ENCODE assay signal across 15 cellular contexts in genomic region chr17:41340934-41341861, GRCh38. TPM values are rescaled to one million over a fixed set of nuclear protein-coding genes. Genes with fewer than 3 reads are reported as not detected.
DNase-seq lines count a peak whose midpoint lies in the region; ATAC-seq and TF ChIP-seq lines count a peak whose summit lies in the region.
"Had no signal": no experiment of that assay in that cellular context is flagged by ENCODE, and none has a peak within 500 bp of the region (broad histone marks: within the 10 kb centered on the region; RNA-seq: fewer than 3 reads in every experiment).

No MANE protein-coding gene starts in this region.

- H3K9ac ChIP-seq in SK-N-SH (no peak overlapping the region), endodermal cell (ENCODE audit: extremely low read depth, low read length, poor library complexity, severe bottlenecking) (no peak overlapping the region)

- DNase-seq in CD4-positive, alpha-beta T cell, result peak in 9 of 10 experiments; percentile 39 to 76 (median 54)
- DNase-seq in activated T-cell treated with anti-CD3 and anti-CD28 coated beads, Interleukin-2, amount 50 U/mL, for 24 hours, result no peak
- DNase-seq in naive thymus-derived CD4-positive, alpha-beta T cell, result peak in 7 of 9 donors; percentile 63 to 91 (median 82)
- DNase-seq in SK-N-SH (no peak), endodermal cell (no peak), cerebellar nuclear complex (lab: John Stamatoyannopoulos, UW) (no peak), superior temporal gyrus (ENCODE audit: extremely low spot score) (no peak)
- DNase-seq: foreskin melanocyte; GDM1; naive B cell; NCI-H774; stimulated activated naive B cell treated with anti-CD40 and anti-IgM and Interleukin-4, amounts not matched to agents 10 μg/mL and 1 μg/mL and 100 μg/mL, for 72 hours had no signal

- peaks cover 71% of the 10 kb centered on the region for H3K4me1 Mint-ChIP-seq in CD4-positive, alpha-beta T cell (ENCODE audit: low read depth)
- H3K4me1 Mint-ChIP-seq in activated T-cell treated with anti-CD3 and anti-CD28 coated beads, Interleukin-2, amount 50 U/mL, for 24 hours (ENCODE audit: low read depth), result peaks cover 59% of the 10 kb centered on the region
- H3K4me1 Mint-ChIP-seq in naive thymus-derived CD4-positive, alpha-beta T cell, result peaks cover 33 to 87% (median 63%) of the 10 kb centered on the region in 7 donors
- H3K4me1 Mint-ChIP-seq in endodermal cell, result no peaks in the 10 kb centered on the region

- no peaks in the 10 kb centered on the region for H3K27me3 Mint-ChIP-seq in CD4-positive, alpha-beta T cell
- no peaks in the 10 kb centered on the region for H3K27me3 Mint-ChIP-seq in activated T-cell treated with anti-CD3 and anti-CD28 coated beads, Interleukin-2, amount 50 U/mL, for 24 hours
- peaks cover 0 to 20% (median 0%) of the 10 kb centered on the region in 5 donors for H3K27me3 Mint-ChIP-seq in naive thymus-derived CD4-positive, alpha-beta T cell
- peaks cover 17% of the 10 kb centered on the region for H3K27me3 Mint-ChIP-seq in endodermal cell (ENCODE audit: insufficient read depth)
- H3K27me3 Mint-ChIP-seq: dendritic cell treated with granulocyte-macrophage colony-stimulating factor and Interleukin-4, amounts not matched to agents 40 ng/mL and 50 ng/mL, for 4 days had no signal

- no peak for TF ChIP-seq CTCF in CD4-positive, alpha-beta T cell (IDR thresholded peaks at IDR 0.05)
- TF ChIP-seq CTCF in SK-N-SH (IDR thresholded peaks at IDR 0.05) (no peak), endodermal cell (conservative IDR thresholded peaks at IDR 0.05) (no peak)

- intact Hi-C loops in CD4-positive, alpha-beta T cell (cut with DNase I, micrococcal nuclease), result no loop called here
- intact Hi-C loops in naive thymus-derived CD4-positive, alpha-beta T cell (cut with micrococcal nuclease), result loop anchor here (1.0 to 5.0 kb wide), 3 partner anchors 19 to 61 kb away; no protein-coding TSS in a partner anchor

- H3K27ac ChIP-seq in CD4-positive, alpha-beta T cell (ENCODE audit: low read depth, low read length), result peak overlapping the region; percentile 87
- peak overlapping the region; percentile 87 for H3K27ac ChIP-seq in naive thymus-derived CD4-positive, alpha-beta T cell (ENCODE audit: low read depth, low read length)
- H3K27ac ChIP-seq in SK-N-SH (ENCODE audit: low read depth in 2 of 2, low read length in 1 of 2) (no peak overlapping the region), endodermal cell (ENCODE audit: low read depth, low read length) (no peak overlapping the region)

- CTCF ChIA-PET in CD4-positive, alpha-beta T cell (lab: Charles Lee), result no interaction called here
- CTCF ChIA-PET in naive thymus-derived CD4-positive, alpha-beta T cell (lab: Charles Lee), result interaction anchor here (0.6 to 3.1 kb wide), 7 partner anchors 12 to 1484 kb away, joined by 3 to 22 read pairs (median 5); no protein-coding TSS in a partner anchor
- CTCF ChIA-PET in SK-N-SH (lab: Yijun Ruan, JAX), result interaction anchor here (1.7 kb wide), 2 partner anchors 19 to 208 kb away, joined by 5 to 10 read pairs; no protein-coding TSS in a partner anchor

- H3K36me3 Mint-ChIP-seq in CD4-positive, alpha-beta T cell (ENCODE audit: low read depth), result peaks cover 26% of the 10 kb centered on the region
- H3K36me3 Mint-ChIP-seq in activated T-cell treated with anti-CD3 and anti-CD28 coated beads, Interleukin-2, amount 50 U/mL, for 24 hours (ENCODE audit: low read depth), result peaks cover 7% of the 10 kb centered on the region
- H3K36me3 Mint-ChIP-seq in naive thymus-derived CD4-positive, alpha-beta T cell, result peaks cover 4 to 21% (median 11%) of the 10 kb centered on the region in 5 donors
- no peaks in the 10 kb centered on the region for H3K36me3 Mint-ChIP-seq in endodermal cell (ENCODE audit: low read depth)

- peaks cover 60 to 63% of the 10 kb centered on the region in 2 donors for H3K4me1 ChIP-seq in naive thymus-derived CD4-positive, alpha-beta T cell (ENCODE audit: control insufficient read depth in 2 of 2, insufficient read depth in 2 of 2, low read length in 2 of 2)
- H3K4me1 ChIP-seq in SK-N-SH (ENCODE audit: control insufficient read depth in 1 of 2, insufficient read depth in 2 of 2, low read depth in 1 of 2, low read length in 1 of 2) (no peaks in the 10 kb centered on the region), endodermal cell (ENCODE audit: control insufficient read depth, insufficient read depth, low read length) (no peaks in the 10 kb centered on the region)

- POLR2A ChIA-PET in CD4-positive, alpha-beta T cell (lab: Charles Lee), result interaction anchor here (0.5 to 5.6 kb wide), 10 partner anchors 8 to 409 kb away, joined by 3 to 61 read pairs (median 4); partner anchors contain the start of genes EIF1, KRT33A and KRTAP16-1
- POLR2A ChIA-PET in naive thymus-derived CD4-positive, alpha-beta T cell (lab: Charles Lee), result interaction anchor here (0.7 to 3.0 kb wide), 10 partner anchors 9 to 739 kb away, joined by 3 to 18 read pairs (median 4); partner anchors contain the start of genes EIF1, KRT33A and KRTAP16-1
- POLR2A ChIA-PET in SK-N-SH (lab: Yijun Ruan, JAX), result no interaction called here

- no peak overlapping the region for H3K4me2 ChIP-seq in SK-N-SH

- 19% methylated on average over 7 of the region's 7 CpGs for WGBS in SK-N-SH (ENCODE audit: low lambda C conversion rate)
- WGBS in endodermal cell (ENCODE audit: insufficient coverage in 1 of 2, insufficient read length in 1 of 2), 2 experiments, result 83 to 90% methylated on average over 5 to 7 of the region's 7 CpGs

- H3K36me3 ChIP-seq in naive thymus-derived CD4-positive, alpha-beta T cell (ENCODE audit: control insufficient read depth in 2 of 3, insufficient read depth in 3 of 3, low read length in 3 of 3), result no peaks in the 10 kb centered on the region
- H3K36me3 ChIP-seq in SK-N-SH (replicated peaks in 1 of 2; ENCODE audit: control insufficient read depth in 1 of 2, insufficient read depth in 2 of 2, low read length in 1 of 2) (no peaks in the 10 kb centered on the region), endodermal cell (ENCODE audit: control insufficient read depth, insufficient read depth, low read length) (no peaks in the 10 kb centered on the region)

- H3K4me3 ChIP-seq in naive thymus-derived CD4-positive, alpha-beta T cell (ENCODE audit: low read length), result peak overlapping the region; percentile 1
- no peak overlapping the region for H3K4me3 ChIP-seq in SK-N-SH (ENCODE audit: low read depth in 2 of 2, low read length in 1 of 2)
- H3K4me3 ChIP-seq in endodermal cell (ENCODE audit: low read length), result no peak overlapping the region

- no peaks in the 10 kb centered on the region for H3K9me3 ChIP-seq in CD4-positive, alpha-beta T cell (ENCODE audit: control insufficient read depth, low read length)
- H3K9me3 ChIP-seq in naive thymus-derived CD4-positive, alpha-beta T cell (ENCODE audit: control insufficient read depth in 2 of 3, low read length in 3 of 3), result peaks cover 0 to 13% (median 5%) of the 10 kb centered on the region in 3 experiments
- H3K9me3 ChIP-seq in SK-N-SH (peaks cover 6% of the 10 kb centered on the region; the same call in 1 of the 2 replicates), endodermal cell (ENCODE audit: control insufficient read depth, low read length) (peaks cover 27% of the 10 kb centered on the region)

- no peak for TF ChIP-seq EP300 in SK-N-SH (IDR thresholded peaks at IDR 0.05; ENCODE audit: borderline replicate concordance in 1 of 2, low read depth in 1 of 2, low read length in 1 of 2)

- no peaks in the 10 kb centered on the region for H3F3A ChIP-seq in SK-N-SH (replicated peaks; ENCODE audit: insufficient read depth)

- ATAC-seq in CD4-positive, alpha-beta T cell (ENCODE audit: poor library complexity), result peak; percentile 46
- peak; percentile 44 for ATAC-seq in HG03354 (IDR thresholded peaks at IDR 0.05; ENCODE audit: poor library complexity, severe bottlenecking, unreplicated experiment)
- peak; percentile 75 for ATAC-seq in naive thymus-derived CD4-positive, alpha-beta T cell
- ATAC-seq: stimulated activated naive B cell treated with anti-CD40 and anti-IgM and Interleukin-4, amounts not matched to agents 10 μg/mL and 1 μg/mL and 100 μg/mL, for 72 hours had no signal

- H4K20me1 ChIP-seq in SK-N-SH (ENCODE audit: insufficient read depth), result no peaks in the 10 kb centered on the region

- H3K79me2 ChIP-seq in SK-N-SH (ENCODE audit: insufficient read depth), result no peaks in the 10 kb centered on the region

- no peak for TF ChIP-seq RAD21 in SK-N-SH (IDR thresholded peaks at IDR 0.05; ENCODE audit: low read length)

- peaks cover 3% of the 10 kb centered on the region for H3K9me3 Mint-ChIP-seq in CD4-positive, alpha-beta T cell
- H3K9me3 Mint-ChIP-seq in activated T-cell treated with anti-CD3 and anti-CD28 coated beads, Interleukin-2, amount 50 U/mL, for 24 hours, result peaks cover 10% of the 10 kb centered on the region
- peaks cover 0 to 29% (median 10%) of the 10 kb centered on the region in 11 donors for H3K9me3 Mint-ChIP-seq in naive thymus-derived CD4-positive, alpha-beta T cell
- H3K9me3 Mint-ChIP-seq in endodermal cell, result peaks cover 47% of the 10 kb centered on the region

- H3K9me2 ChIP-seq in SK-N-SH, result no peaks in the 10 kb centered on the region

- H3K4me3 Mint-ChIP-seq in CD4-positive, alpha-beta T cell, result peak overlapping the region; percentile 64
- H3K4me3 Mint-ChIP-seq in activated T-cell treated with anti-CD3 and anti-CD28 coated beads, Interleukin-2, amount 50 U/mL, for 24 hours, result no peak overlapping the region
- peak overlapping the region; percentile 7 to 84 (median 72) for H3K4me3 Mint-ChIP-seq in naive thymus-derived CD4-positive, alpha-beta T cell
- H3K4me3 Mint-ChIP-seq in endodermal cell, result no peak overlapping the region
- H3K4me3 Mint-ChIP-seq: dendritic cell treated with granulocyte-macrophage colony-stimulating factor and Interleukin-4, amounts not matched to agents 40 ng/mL and 50 ng/mL, for 4 days; naive B cell; stimulated activated naive B cell treated with anti-CD40 and anti-IgM and Interleukin-4, amounts not matched to agents 10 μg/mL and 1 μg/mL and 100 μg/mL, for 72 hours had no signal

- H3K27me3 ChIP-seq in CD4-positive, alpha-beta T cell (ENCODE audit: control insufficient read depth, insufficient read depth, low read length), result no peaks in the 10 kb centered on the region
- no peaks in the 10 kb centered on the region for H3K27me3 ChIP-seq in naive thymus-derived CD4-positive, alpha-beta T cell (ENCODE audit: control insufficient read depth in 2 of 2, insufficient read depth in 2 of 2, low read length in 2 of 2)
- H3K27me3 ChIP-seq in SK-N-SH (ENCODE audit: insufficient read depth), result no peaks in the 10 kb centered on the region
- no peaks in the 10 kb centered on the region for H3K27me3 ChIP-seq in endodermal cell (ENCODE audit: control insufficient read depth, insufficient read depth, low read length, poor library complexity, severe bottlenecking)

- peak overlapping the region; percentile 94 for H3K27ac Mint-ChIP-seq in CD4-positive, alpha-beta T cell
- H3K27ac Mint-ChIP-seq in activated T-cell treated with anti-CD3 and anti-CD28 coated beads, Interleukin-2, amount 50 U/mL, for 24 hours, result peak overlapping the region; percentile 26
- peak overlapping the region; percentile 89 to 99 (median 96) for H3K27ac Mint-ChIP-seq in naive thymus-derived CD4-positive, alpha-beta T cell
- no peak overlapping the region for H3K27ac Mint-ChIP-seq in endodermal cell
- H3K27ac Mint-ChIP-seq: dendritic cell treated with granulocyte-macrophage colony-stimulating factor and Interleukin-4, amounts not matched to agents 40 ng/mL and 50 ng/mL, for 4 days; stimulated activated naive B cell treated with anti-CD40 and anti-IgM and Interleukin-4, amounts not matched to agents 10 μg/mL and 1 μg/mL and 100 μg/mL, for 72 hours had no signal

- H2AFZ ChIP-seq in SK-N-SH (ENCODE audit: low read depth), result no peak overlapping the region

RNA-seq across cellular contexts. Expression of gene KRT33A, which starts 9.4 kb away (rescaled TPM):
- not detected for total RNA-seq in CD4-positive, alpha-beta T cell
- total RNA-seq in naive thymus-derived CD4-positive, alpha-beta T cell, result not detected
- not detected for polyA plus RNA-seq in naive thymus-derived CD4-positive, alpha-beta T cell
- polyA plus RNA-seq in SK-N-SH (2012; rRNA removed), result not detected in 2 replicates
- polyA plus RNA-seq in SK-N-SH (2012; cell fraction: cytosol; rRNA removed), result not detected in 2 replicates
- polyA plus RNA-seq in SK-N-SH (2012; cell fraction: nucleus; rRNA removed), result not detected in 2 replicates
- not detected for total RNA-seq in endodermal cell
- not detected for polyA plus RNA-seq in endodermal cell (2013, experiment 1 of 2)
- not detected for polyA plus RNA-seq in endodermal cell (2013, experiment 2 of 2)
- total RNA-seq: skeletal muscle tissue had no signal

RNA-seq across cellular contexts. Expression of gene KRTAP17-1, which starts 25.7 kb away (rescaled TPM):
- not detected for total RNA-seq in CD4-positive, alpha-beta T cell
- not detected for total RNA-seq in naive thymus-derived CD4-positive, alpha-beta T cell
- not detected for polyA plus RNA-seq in naive thymus-derived CD4-positive, alpha-beta T cell
- not detected in 2 replicates for polyA plus RNA-seq in SK-N-SH (2012; rRNA removed)
- not detected in 2 replicates for polyA plus RNA-seq in SK-N-SH (2012; cell fraction: cytosol; rRNA removed)
- not detected in 2 replicates for polyA plus RNA-seq in SK-N-SH (2012; cell fraction: nucleus; rRNA removed)
- under 1 TPM; 0.46 to 0.48 TPM for total RNA-seq in endodermal cell
- not detected for polyA plus RNA-seq in endodermal cell (2013, experiment 1 of 2)
- polyA plus RNA-seq in endodermal cell (2013, experiment 2 of 2), result not detected
- total RNA-seq: skeletal muscle tissue had no signal

RNA-seq across cellular contexts. Expression of gene KRT33B, which starts 28.4 kb away (rescaled TPM):
- total RNA-seq in CD4-positive, alpha-beta T cell, result not detected
- not detected for total RNA-seq in naive thymus-derived CD4-positive, alpha-beta T cell
- polyA plus RNA-seq in naive thymus-derived CD4-positive, alpha-beta T cell, result not detected
- 0.08 TPM in 1 of 2 replicates, not detected in the other for polyA plus RNA-seq in SK-N-SH (2012; rRNA removed)
- 0.01 TPM in 1 of 2 replicates, not detected in the other for polyA plus RNA-seq in SK-N-SH (2012; cell fraction: cytosol; rRNA removed)
- 0.02 TPM in 1 of 2 replicates, not detected in the other for polyA plus RNA-seq in SK-N-SH (2012; cell fraction: nucleus; rRNA removed)
- total RNA-seq in endodermal cell, result not detected
- not detected for polyA plus RNA-seq in endodermal cell (2013, experiment 1 of 2)
- polyA plus RNA-seq in endodermal cell (2013, experiment 2 of 2), result not detected
- total RNA-seq: skeletal muscle tissue had no signal

RNA-seq across cellular contexts. Expression of gene KRTAP16-1, which starts 32.1 kb away (rescaled TPM):
- total RNA-seq in CD4-positive, alpha-beta T cell, result 1 to 10 TPM; 1.0 to 1.1 TPM
- under 1 TPM in 3 of 5 experiments, not detected in 2; 0.22 to 0.49 (median 0.32) TPM for total RNA-seq in naive thymus-derived CD4-positive, alpha-beta T cell
- polyA plus RNA-seq in naive thymus-derived CD4-positive, alpha-beta T cell, result under 1 TPM in 1 of 2 donors, not detected in 1; 0.19 TPM
- polyA plus RNA-seq in SK-N-SH (2012; rRNA removed), result not detected in 2 replicates
- not detected in 2 replicates for polyA plus RNA-seq in SK-N-SH (2012; cell fraction: cytosol; rRNA removed)
- polyA plus RNA-seq in SK-N-SH (2012; cell fraction: nucleus; rRNA removed), result not detected in 2 replicates
- total RNA-seq in endodermal cell, result not detected
- polyA plus RNA-seq in endodermal cell (2013, experiment 1 of 2), result not detected
- polyA plus RNA-seq in endodermal cell (2013, experiment 2 of 2), result not detected
- total RNA-seq: skeletal muscle tissue had no signal

RNA-seq across cellular contexts. Expression of gene KRTAP29-1, which starts 38.5 kb away (rescaled TPM):
- total RNA-seq in CD4-positive, alpha-beta T cell, result not detected
- not detected for total RNA-seq in naive thymus-derived CD4-positive, alpha-beta T cell
- under 1 TPM in 1 of 2 donors, not detected in 1; 0.30 TPM for polyA plus RNA-seq in naive thymus-derived CD4-positive, alpha-beta T cell
- not detected in 2 replicates for polyA plus RNA-seq in SK-N-SH (2012; rRNA removed)
- not detected in 2 replicates for polyA plus RNA-seq in SK-N-SH (2012; cell fraction: cytosol; rRNA removed)
- not detected in 2 replicates for polyA plus RNA-seq in SK-N-SH (2012; cell fraction: nucleus; rRNA removed)
- not detected for total RNA-seq in endodermal cell
- not detected for polyA plus RNA-seq in endodermal cell (2013, experiment 1 of 2)
- not detected for polyA plus RNA-seq in endodermal cell (2013, experiment 2 of 2)
- total RNA-seq: skeletal muscle tissue had no signal

Comparison
In these comparisons a context has a peak if more than half of its experiments do, and no peak if none do; other contexts are left out.
1. DNase-seq: peak in CD4-positive, alpha-beta T cell (9 of 10) and naive thymus-derived CD4-positive, alpha-beta T cell (7 of 9); none in activated T-cell treated with anti-CD3 and anti-CD28 coated beads, Interleukin-2, amount 50 U/mL, for 24 hours (single experiment), SK-N-SH (single experiment), endodermal cell (single experiment), cerebellar nuclear complex (0 of 2) and superior temporal gyrus (single experiment).
2. H3K27ac ChIP-seq: peak in CD4-positive, alpha-beta T cell (single experiment) and naive thymus-derived CD4-positive, alpha-beta T cell (single experiment); none in SK-N-SH (0 of 2) and endodermal cell (single experiment).
3. H3K4me3 Mint-ChIP-seq: peak in CD4-positive, alpha-beta T cell (single experiment) and naive thymus-derived CD4-positive, alpha-beta T cell (10 of 10); none in activated T-cell treated with anti-CD3 and anti-CD28 coated beads, Interleukin-2, amount 50 U/mL, for 24 hours (single experiment) and endodermal cell (single experiment).
4. intact Hi-C loops: an anchor here in naive thymus-derived CD4-positive, alpha-beta T cell (1.0 to 5.0 kb wide); none called in CD4-positive, alpha-beta T cell.
5. Peak in every context shown above with its lines, with median percentiles within 50 percentile points of each other: ATAC-seq.